In genomic region chr1:156725683-156726280, GRCh38 we compare ENCODE assay signal across 8 cellular contexts. TPM values are rescaled to one million over a fixed set of nuclear protein-coding genes. Genes with fewer than 3 reads are reported as not detected.
DNase-seq lines count a peak whose midpoint lies in the region; ATAC-seq, FAIRE-seq and TF ChIP-seq lines count a peak whose summit lies in the region.

No MANE protein-coding gene starts in this region.

- H3F3A ChIP-seq in SK-N-SH (replicated peaks; ENCODE audit: insufficient read depth), result peaks cover 13% of the 10 kb centered on the region

- H3K36me3 ChIP-seq in SK-N-SH (replicated peaks in 1 of 2; ENCODE audit: control insufficient read depth in 1 of 2, insufficient read depth in 2 of 2, low read length in 1 of 2) (peaks cover 33 to 40% of the 10 kb centered on the region in 2 experiments), pancreas (peaks cover 10 to 29% (median 11%) of the 10 kb centered on the region in 3 donors), thyroid gland (peaks cover 23 to 28% of the 10 kb centered on the region in 2 donors)

- H3K4me2 ChIP-seq in SK-N-SH, result peak overlapping the region; percentile 89

- TF ChIP-seq CTCF in C4-2B (conservative IDR thresholded peaks at IDR 0.05) (peak; percentile 94), NB4 (IDR thresholded peaks at IDR 0.05; ENCODE audit: low read depth, low read length) (peak; percentile 84), SK-N-SH (IDR thresholded peaks at IDR 0.05) (peak; percentile 95), pancreas (IDR thresholded peaks at IDR 0.05) (peak; percentile 86 to 94 (median 91)), thyroid gland (IDR thresholded peaks at IDR 0.05) (peak; percentile 80 to 95 (median 93))

- H3K4me1 ChIP-seq in SK-N-SH (ENCODE audit: control insufficient read depth in 1 of 2, insufficient read depth in 2 of 2, low read depth in 1 of 2, low read length in 1 of 2) (peaks cover 28 to 55% of the 10 kb centered on the region in 2 experiments), pancreas (peaks cover 28 to 39% (median 34%) of the 10 kb centered on the region in 3 donors), thyroid gland (peaks cover 32 to 37% of the 10 kb centered on the region in 2 donors)

- 10% methylated on average over 18 of the region's 18 CpGs for WGBS in SK-N-SH (ENCODE audit: low lambda C conversion rate)
- 10 to 13% methylated on average over 18 of the region's 18 CpGs for WGBS in pancreas, 2 donors
- WGBS in thyroid gland, 2 donors, result 13 to 16% methylated on average over 18 of the region's 18 CpGs

- H3K9me3 ChIP-seq in SK-N-SH (no peaks in the 10 kb centered on the region), pancreas (no peaks in the 10 kb centered on the region), thyroid gland (no peaks in the 10 kb centered on the region)

- POLR2A ChIA-PET in SK-N-SH (lab: Yijun Ruan, JAX), result interaction anchor here (0.6 to 2.7 kb wide), 12 partner anchors 13 to 136 kb away, joined by 3 to 39 read pairs (median 4); partner anchors contain the start of genes HDGF, INSRR, NES and PRCC

- peaks cover 41% of the 10 kb centered on the region for H4K20me1 ChIP-seq in SK-N-SH (ENCODE audit: insufficient read depth)

- H3K79me2 ChIP-seq in SK-N-SH (ENCODE audit: insufficient read depth), result peaks cover 95% of the 10 kb centered on the region

- TF ChIP-seq EP300 in SK-N-SH (IDR thresholded peaks at IDR 0.05; ENCODE audit: borderline replicate concordance in 1 of 2, low read depth in 1 of 2, low read length in 1 of 2), result no peak

- no peaks in the 10 kb centered on the region for H3K9me2 ChIP-seq in SK-N-SH

- H3K27me3 ChIP-seq in SK-N-SH (ENCODE audit: insufficient read depth) (no peaks in the 10 kb centered on the region), pancreas (no peaks in the 10 kb centered on the region), thyroid gland (no peaks in the 10 kb centered on the region)

- no peak overlapping the region for H3K27ac Mint-ChIP-seq in activated naive CD4-positive, alpha-beta T cell treated with anti-CD3 and anti-CD28 coated beads, Interleukin-2, amount 50 U/mL, for 72 hours

- CTCF ChIA-PET in SK-N-SH (lab: Yijun Ruan, JAX), result interaction anchor here (0.6 to 38.0 kb wide), 63 partner anchors 8 to 381 kb away, joined by 3 to 2702 read pairs (median 5); partner anchors contain the start of genes CRABP2, HDGF, INSRR and MRPL24

- no peaks in the 10 kb centered on the region for H3K9me3 Mint-ChIP-seq in activated naive CD4-positive, alpha-beta T cell treated with anti-CD3 and anti-CD28 coated beads, Interleukin-2, amount 50 U/mL, for 72 hours

- peak; percentile 98 for TF ChIP-seq RAD21 in SK-N-SH (IDR thresholded peaks at IDR 0.05; ENCODE audit: low read length)

- TF ChIP-seq POLR2A in NB4 (IDR thresholded peaks at IDR 0.05; ENCODE audit: extremely low read depth, insufficient read length) (no peak), thyroid gland (IDR thresholded peaks at IDR 0.05) (no peak)

- H3K36me3 Mint-ChIP-seq in activated naive CD4-positive, alpha-beta T cell treated with anti-CD3 and anti-CD28 coated beads, Interleukin-2, amount 50 U/mL, for 72 hours, result peaks cover 28 to 31% of the 10 kb centered on the region in 2 donors

- H3K4me3 ChIP-seq in NB4 (ENCODE audit: low read depth, low read length) (peak overlapping the region; percentile 100), SK-N-SH (ENCODE audit: low read depth in 2 of 2, low read length in 1 of 2) (peak overlapping the region; percentile 76 to 87), pancreas (peak overlapping the region in 2 of 4 donors; percentile 19 to 86), thyroid gland (replicated peaks in 1 of 3) (no peak overlapping the region)

- H3K9ac ChIP-seq in SK-N-SH, result no peak overlapping the region; the same call in 1 of the 2 replicates

- ATAC-seq in GM21360 (IDR thresholded peaks at IDR 0.05; ENCODE audit: unreplicated experiment) (peak; percentile 34), Right ventricle myocardium superior (ENCODE audit: poor library complexity) (peak; percentile 79), pancreas (peak; percentile 59 to 82 (median 77))
- peak; percentile 31 to 36 for ATAC-seq in activated naive CD4-positive, alpha-beta T cell treated with anti-CD3 and anti-CD28 coated beads, Interleukin-2, amount 50 U/mL, for 72 hours

- peak overlapping the region; percentile 97 for H3K27ac ChIP-seq in C4-2B
- peak overlapping the region; percentile 21 to 62; a peak in 3 of 4 replicates for H3K27ac ChIP-seq in SK-N-SH (ENCODE audit: low read depth in 2 of 2, low read length in 1 of 2)
- H3K27ac ChIP-seq in pancreas, result no peak overlapping the region
- no peak overlapping the region for H3K27ac ChIP-seq in thyroid gland

- no peak for FAIRE-seq in pancreas (lab: Jason Lieb, UNC)

- intact Hi-C loops in Right ventricle myocardium superior (cut with DNase I), result loop anchor here (2.0 kb wide), 1 partner anchor 37 kb away; no protein-coding TSS in a partner anchor
- intact Hi-C loops in pancreas (cut with DNase I), result loop anchor here in 2 of 3 donors (5.0 kb wide), 1 partner anchor 33 kb away; no protein-coding TSS in a partner anchor
- intact Hi-C loops in thyroid gland (cut with DNase I), result loop anchor here (2.0 kb wide), 1 partner anchor 35 kb away; no protein-coding TSS in a partner anchor

- DNase-seq in NB4 (ENCODE audit: low read depth) (peak; percentile 93), SK-N-SH (peak; percentile 84), Right ventricle myocardium superior (peak; percentile 95), pancreas (peak; percentile 81 to 94 (median 90)), thyroid gland (peak; percentile 90 to 91)
- DNase-seq in activated naive CD4-positive, alpha-beta T cell treated with anti-CD3 and anti-CD28 coated beads, Interleukin-2, amount 50 U/mL, for 72 hours (ENCODE audit: low spot score in 2 of 2), result peak; percentile 81 to 84

- H2AFZ ChIP-seq in SK-N-SH (ENCODE audit: low read depth), result no peak overlapping the region

TF ChIP-seq in SK-N-SH, 30 proteins besides CTCF, POLR2A, EP300 and RAD21 (continues in another document):
- TF ChIP-seq TEAD4 (IDR thresholded peaks at IDR 0.05; ENCODE audit: borderline replicate concordance, insufficient read depth), result no peak

RNA-seq across cellular contexts. Expression of gene METTL25B, which starts 2.5 kb away (rescaled TPM):
- polyA plus RNA-seq in SK-N-SH (2012; rRNA removed) (20.1 and 21.2 TPM in 2 replicates), pancreas (10 to 100 TPM; 56.0 to 64.9 TPM)
- polyA plus RNA-seq in SK-N-SH (2012; cell fraction: cytosol; rRNA removed), result 10.7 and 14.0 TPM in 2 replicates
- polyA plus RNA-seq in SK-N-SH (2012; cell fraction: nucleus; rRNA removed), result 51.7 and 72.4 TPM in 2 replicates
- total RNA-seq in activated naive CD4-positive, alpha-beta T cell treated with anti-CD3 and anti-CD28 coated beads, Interleukin-2, amount 50 U/mL, for 72 hours, result 10 to 100 TPM; 39.4 to 64.9 TPM
- total RNA-seq in Right ventricle myocardium superior (14.4 TPM), pancreas (10 to 100 TPM; 16.8 to 22.6 (median 18.2) TPM), thyroid gland (10 to 100 TPM; 15.5 to 33.4 (median 25.3) TPM)

RNA-seq across cellular contexts. Expression of gene ISG20L2, which starts 2.8 kb away (rescaled TPM):
- 31.6 and 44.3 TPM in 2 replicates for polyA plus RNA-seq in SK-N-SH (2012; rRNA removed)
- polyA plus RNA-seq in SK-N-SH (2012; cell fraction: cytosol; rRNA removed), result 28.2 and 36.0 TPM in 2 replicates
- 22.9 and 32.5 TPM in 2 replicates for polyA plus RNA-seq in SK-N-SH (2012; cell fraction: nucleus; rRNA removed)
- total RNA-seq in activated naive CD4-positive, alpha-beta T cell treated with anti-CD3 and anti-CD28 coated beads, Interleukin-2, amount 50 U/mL, for 72 hours, result 10 to 100 TPM; 46.2 to 50.7 TPM
- 12.3 TPM for total RNA-seq in Right ventricle myocardium superior
- total RNA-seq in pancreas, result 10 to 100 TPM in 3 of 6 donors, 1 to 10 TPM in 3; 7.7 to 13.2 (median 9.6) TPM
- polyA plus RNA-seq in pancreas, result 1 to 10 TPM; 5.2 to 8.8 TPM
- total RNA-seq in thyroid gland, result 10 to 100 TPM; 13.6 to 34.9 (median 18.2) TPM

RNA-seq across cellular contexts. Expression of gene MRPL24, which starts 15.1 kb away (rescaled TPM):
- polyA plus RNA-seq in SK-N-SH (2012; rRNA removed) (149 and 171 TPM in 2 replicates), pancreas (10 to 100 TPM; 64.5 to 68.6 TPM)
- polyA plus RNA-seq in SK-N-SH (2012; cell fraction: cytosol; rRNA removed), result 141 and 142 TPM in 2 replicates
- polyA plus RNA-seq in SK-N-SH (2012; cell fraction: nucleus; rRNA removed), result 99.8 and 109 TPM in 2 replicates
- 10 to 100 TPM; 61.4 to 70.4 TPM for total RNA-seq in activated naive CD4-positive, alpha-beta T cell treated with anti-CD3 and anti-CD28 coated beads, Interleukin-2, amount 50 U/mL, for 72 hours
- total RNA-seq in Right ventricle myocardium superior (99.8 TPM), pancreas (10 to 100 TPM; 39.8 to 57.8 (median 43.6) TPM), thyroid gland (10 to 100 TPM; 22.9 to 55.6 (median 35.9) TPM)

RNA-seq across cellular contexts. Expression of gene CRABP2, which starts 20.4 kb away (rescaled TPM):
- 13.3 and 42.1 TPM in 2 replicates for polyA plus RNA-seq in SK-N-SH (2012; rRNA removed)
- polyA plus RNA-seq in SK-N-SH (2012; cell fraction: cytosol; rRNA removed), result 27.0 TPM in 2 replicates
- 21.2 and 48.9 TPM in 2 replicates for polyA plus RNA-seq in SK-N-SH (2012; cell fraction: nucleus; rRNA removed)
- 1 to 10 TPM; 1.6 to 2.3 TPM for total RNA-seq in activated naive CD4-positive, alpha-beta T cell treated with anti-CD3 and anti-CD28 coated beads, Interleukin-2, amount 50 U/mL, for 72 hours
- 0.59 TPM for total RNA-seq in Right ventricle myocardium superior
- total RNA-seq in pancreas, result 1 to 10 TPM in 3 of 6 donors, under 1 TPM in 3; 0.38 to 5.0 (median 1.2) TPM
- 1 to 10 TPM; 3.3 to 4.0 TPM for polyA plus RNA-seq in pancreas
- 10 to 100 TPM in 1 of 4 donors, 1 to 10 TPM in 2, not detected in 1; 3.0 to 15.3 (median 4.5) TPM for total RNA-seq in thyroid gland

RNA-seq across cellular contexts. Expression of gene HDGF, which starts 25.7 kb away (rescaled TPM):
- polyA plus RNA-seq in SK-N-SH (2012; rRNA removed), result 152 and 166 TPM in 2 replicates
- polyA plus RNA-seq in SK-N-SH (2012; cell fraction: cytosol; rRNA removed), result 192 and 197 TPM in 2 replicates
- 145 and 148 TPM in 2 replicates for polyA plus RNA-seq in SK-N-SH (2012; cell fraction: nucleus; rRNA removed)
- 100 to 1,000 TPM; 281 to 325 TPM for total RNA-seq in activated naive CD4-positive, alpha-beta T cell treated with anti-CD3 and anti-CD28 coated beads, Interleukin-2, amount 50 U/mL, for 72 hours
- 185 TPM for total RNA-seq in Right ventricle myocardium superior
- 100 to 1,000 TPM in 1 of 6 donors, 10 to 100 TPM in 5; 43.5 to 112 (median 64.2) TPM for total RNA-seq in pancreas
- polyA plus RNA-seq in pancreas, result 10 to 100 TPM; 58.5 to 87.4 TPM
- 100 to 1,000 TPM; 147 to 162 (median 148) TPM for total RNA-seq in thyroid gland

Comparison
In these comparisons a context has a peak if more than half of its experiments do, and no peak if none do; other contexts are left out.
1. H3K27ac ChIP-seq: peak in C4-2B (single experiment) and SK-N-SH (2 of 2); none in pancreas (0 of 4) and thyroid gland (0 of 3).
2. H3K4me3 ChIP-seq: peak in NB4 (single experiment) and SK-N-SH (2 of 2); none in thyroid gland (0 of 3).
3. Peak in every context shown above with its lines, with median percentiles within 50 percentile points of each other: CTCF ChIP-seq, ATAC-seq and DNase-seq.